ENCODE assay signal across 7 cellular contexts in genomic region chr10:53253221-53253620, GRCh38.
"Had no signal": no experiment of that assay in that cellular context is flagged by ENCODE, and none has a peak within 500 bp of the region (broad histone marks: within the 10 kb centered on the region; RNA-seq: fewer than 3 reads in every experiment).

No MANE protein-coding gene starts in this region.

- H3K27ac ChIP-seq: GM23248 had no signal

- H3K9ac ChIP-seq: GM23248 had no signal

- H2AFZ ChIP-seq: GM23248 had no signal

- FAIRE-seq: HTR-8/SVneo, K562 had no signal

- DNase-seq: GM23248, H7, HCEC 1CT, IMR-90, KG1 had no signal

- H3K4me3 ChIP-seq: GM23248, K562 had no signal

- ATAC-seq: K562 had no signal
